ENCODE assay signal across 7 cellular contexts in genomic region chr5:75052461-75053285, GRCh38. TPM values are rescaled to one million over a fixed set of nuclear protein-coding genes. Genes with fewer than 3 reads are reported as not detected.
DNase-seq lines count a peak whose midpoint lies in the region; ATAC-seq and TF ChIP-seq lines count a peak whose summit lies in the region.

Gene GCNT4 (minus strand): TSS chr5:75052558. CDS start chr5:75030037, 22,521 bp downstream.

- intact Hi-C loops in Panc1 (cut with micrococcal nuclease; ENCODE audit: unreplicated experiment) = loop anchor here (2.0 to 5.0 kb wide), 2 partner anchors 212 to 285 kb away; partner anchors contain the start of gene HMGCR
- intact Hi-C loops in cardiac septum (cut with DNase I) = loop anchor here (5.0 kb wide), 1 partner anchor 285 kb away; the partner anchor contains the start of gene HMGCR
- intact Hi-C loops in posterior vena cava (cut with DNase I) = no loop called here

- H3K4me1 Mint-ChIP-seq in activated naive CD8-positive, alpha-beta T cell treated with anti-CD3 and anti-CD28 coated beads, Interleukin-2, amount 10 ng/mL, durations not matched to agents 7 days and 5 days = peaks cover 65% of the 10 kb centered on the region

- H3K27me3 Mint-ChIP-seq in activated naive CD8-positive, alpha-beta T cell treated with anti-CD3 and anti-CD28 coated beads, Interleukin-2, amount 10 ng/mL, durations not matched to agents 7 days and 5 days = no peaks in the 10 kb centered on the region

- H3K27me3 ChIP-seq in Panc1 (ENCODE audit: control insufficient read depth, insufficient read depth, low read length) = no peaks in the 10 kb centered on the region; the same call in 1 of the 2 replicates

- ATAC-seq in GM19372 (IDR thresholded peaks at IDR 0.05; ENCODE audit: low read depth, unreplicated experiment) (peak; percentile 35), Panc1 (peak; percentile 76), HG02678 (IDR thresholded peaks at IDR 0.05; ENCODE audit: unreplicated experiment) (no peak), GM21381 (IDR thresholded peaks at IDR 0.05; ENCODE audit: unreplicated experiment) (no peak)
- peak; percentile 34 for ATAC-seq in activated naive CD8-positive, alpha-beta T cell treated with anti-CD3 and anti-CD28 coated beads, Interleukin-2, amount 10 ng/mL, durations not matched to agents 7 days and 5 days (ENCODE audit: low read depth)

- peak within 1 kb of the TSS; percentile 53 to 61 for H3K4me3 ChIP-seq in Panc1 (ENCODE audit: low read depth in 2 of 2, low read length in 2 of 2)

- BruUV-seq in Panc1 (replicated peaks; lab: Mats Ljungman, UMichigan) = no TSS peak

- H3K4me1 ChIP-seq in Panc1 (ENCODE audit: control insufficient read depth, insufficient read depth, low read length) = peaks cover 8% of the 10 kb centered on the region

- DNase-seq in Panc1 (ENCODE audit: low read depth, low spot score) (no peak), cardiac septum (ENCODE audit: low spot score) (peak; percentile 78), posterior vena cava (ENCODE audit: low spot score) (peak; percentile 84)
- peak; percentile 77 for DNase-seq in activated naive CD8-positive, alpha-beta T cell treated with anti-CD3 and anti-CD28 coated beads, Interleukin-2, amount 10 ng/mL, durations not matched to agents 7 days and 5 days

- H3K4me3 Mint-ChIP-seq in activated naive CD8-positive, alpha-beta T cell treated with anti-CD3 and anti-CD28 coated beads, Interleukin-2, amount 10 ng/mL, durations not matched to agents 7 days and 5 days = peak within 1 kb of the TSS; percentile 94

- peak within 1 kb of the TSS; percentile 93 for H3K27ac Mint-ChIP-seq in activated naive CD8-positive, alpha-beta T cell treated with anti-CD3 and anti-CD28 coated beads, Interleukin-2, amount 10 ng/mL, durations not matched to agents 7 days and 5 days

- TF ChIP-seq CTCF in Panc1 (IDR thresholded peaks at IDR 0.05) = no peak

- no peaks in the 10 kb centered on the region for H3K9me3 Mint-ChIP-seq in activated naive CD8-positive, alpha-beta T cell treated with anti-CD3 and anti-CD28 coated beads, Interleukin-2, amount 10 ng/mL, durations not matched to agents 7 days and 5 days

- H3K27ac ChIP-seq in Panc1 (ENCODE audit: low read length) = peak within 1 kb of the TSS; percentile 26; the same call in 1 of the 2 replicates

- CTCF ChIA-PET in Panc1 (lab: Charles Lee) = no interaction called here

- no peaks in the 10 kb centered on the region for H3K36me3 ChIP-seq in Panc1 (ENCODE audit: control insufficient read depth, insufficient read depth, low read length)

- H3K36me3 Mint-ChIP-seq in activated naive CD8-positive, alpha-beta T cell treated with anti-CD3 and anti-CD28 coated beads, Interleukin-2, amount 10 ng/mL, durations not matched to agents 7 days and 5 days = no peaks in the 10 kb centered on the region

- no peaks in the 10 kb centered on the region for H3K9me3 ChIP-seq in Panc1 (ENCODE audit: control insufficient read depth, insufficient read depth, low read depth, low read length)

- in situ Hi-C loops in Panc1 (cut with HindIII; ENCODE audit: low pct_unique_long_range_greater_than_20kb, low sequenced_read_pairs) = no loop called here

- POLR2A ChIA-PET in Panc1 (lab: Charles Lee) = interaction anchor here (0.6 kb wide), 2 partner anchors 284 to 287 kb away, joined by 3 to 6 read pairs; partner anchors contain the start of gene HMGCR
- POLR2A ChIA-PET in activated naive CD8-positive, alpha-beta T cell treated with anti-CD3 and anti-CD28 coated beads, Interleukin-2, amount 10 ng/mL, durations not matched to agents 7 days and 5 days (lab: Charles Lee) = interaction anchor here (0.7 to 3.4 kb wide), 8 partner anchors 17 to 637 kb away, joined by 3 to 31 read pairs (median 4); partner anchors contain the start of genes ANKRD31 and HMGCR

RNA-seq across cellular contexts. Expression of gene GCNT4, which starts in this region (rescaled TPM):
- total RNA-seq in Panc1 (2021; ENCODE audit: unreplicated experiment) (0.33 TPM), cardiac septum (0.62 TPM), posterior vena cava (1 to 10 TPM; 3.0 to 5.5 TPM)
- polyA plus RNA-seq in Panc1 (2012; ENCODE audit: insufficient read length) = 0.15 TPM
- total RNA-seq in activated naive CD8-positive, alpha-beta T cell treated with anti-CD3 and anti-CD28 coated beads, Interleukin-2, amount 10 ng/mL, durations not matched to agents 7 days and 5 days = 1 to 10 TPM; 5.3 to 6.0 TPM

Comparison
In these comparisons a context has a peak if more than half of its experiments do, and no peak if none do; other contexts are left out.
1. Peak in ATAC-seq, H3K4me3 ChIP-seq and H3K27ac ChIP-seq in Panc1; RNA of the gene not detected or under 1 TPM.
2. Peak in DNase-seq in cardiac septum; RNA of the gene not detected or under 1 TPM.
3. ATAC-seq: peak in GM19372 (single experiment) and activated naive CD8-positive, alpha-beta T cell treated with anti-CD3 and anti-CD28 coated beads, Interleukin-2, amount 10 ng/mL, durations not matched to agents 7 days and 5 days (single experiment); none in HG02678 (single experiment) and GM21381 (single experiment).
4. intact Hi-C loops: an anchor here in Panc1 (2.0 to 5.0 kb wide) and cardiac septum (5.0 kb wide); none called in posterior vena cava.